13 cellular contexts compared by ENCODE assay signal in genomic region chr16:3824121-3824795, GRCh38. TPM values are rescaled to one million over a fixed set of nuclear protein-coding genes. Genes with fewer than 3 reads are reported as not detected.
DNase-seq lines count a peak whose midpoint lies in the region; ATAC-seq and TF ChIP-seq lines count a peak whose summit lies in the region.
"Had no signal": no experiment of that assay in that cellular context is flagged by ENCODE, and none has a peak within 500 bp of the region (broad histone marks: within the 10 kb centered on the region; RNA-seq: fewer than 3 reads in every experiment).

No MANE protein-coding gene starts in this region.

- intact Hi-C loops in activated CD8-positive, alpha-beta T cell treated with anti-CD3 and anti-CD28 coated beads for 36 hours (cut with micrococcal nuclease), result no loop called here

- H3K4me2 ChIP-seq in smooth muscle cell, result peak overlapping the region; percentile 68

- H3K9ac ChIP-seq in iPS-15b (ENCODE audit: low read depth, low read length) (peak overlapping the region; percentile 28), smooth muscle cell (ENCODE audit: low read depth) (no peak overlapping the region)

- peaks cover 100% of the 10 kb centered on the region for H4K20me1 ChIP-seq in smooth muscle cell (ENCODE audit: low read depth)

- peak overlapping the region; percentile 21 for H3K27ac Mint-ChIP-seq in activated CD8-positive, alpha-beta T cell treated with anti-CD3 and anti-CD28 coated beads for 36 hours
- no peak overlapping the region for H3K27ac Mint-ChIP-seq in activated CD8-positive, alpha-beta T cell treated with anti-CD3 and anti-CD28 coated beads, Interleukin-2, amount 10 ng/mL, durations not matched to agents 7 days and 5 days
- H3K27ac Mint-ChIP-seq in T-helper 17 cell, result peak overlapping the region; percentile 82

- H3K4me3 Mint-ChIP-seq in activated CD8-positive, alpha-beta T cell treated with anti-CD3 and anti-CD28 coated beads for 36 hours, result no peak overlapping the region
- H3K4me3 Mint-ChIP-seq in activated CD8-positive, alpha-beta T cell treated with anti-CD3 and anti-CD28 coated beads, Interleukin-2, amount 10 ng/mL, durations not matched to agents 7 days and 5 days, result no peak overlapping the region
- peak overlapping the region; percentile 70 for H3K4me3 Mint-ChIP-seq in T-helper 17 cell

- no peaks in the 10 kb centered on the region for H3K36me3 Mint-ChIP-seq in activated CD8-positive, alpha-beta T cell treated with anti-CD3 and anti-CD28 coated beads for 36 hours (ENCODE audit: low read depth)
- H3K36me3 Mint-ChIP-seq in activated CD8-positive, alpha-beta T cell treated with anti-CD3 and anti-CD28 coated beads, Interleukin-2, amount 10 ng/mL, durations not matched to agents 7 days and 5 days (ENCODE audit: low read depth), result peaks cover 5% of the 10 kb centered on the region
- peaks cover 2% of the 10 kb centered on the region for H3K36me3 Mint-ChIP-seq in T-helper 17 cell (ENCODE audit: low read depth)

- DNase-seq in activated CD8-positive, alpha-beta T cell treated with anti-CD3 and anti-CD28 coated beads for 36 hours, result no peak
- no peak for DNase-seq in activated CD8-positive, alpha-beta T cell treated with anti-CD3 and anti-CD28 coated beads, Interleukin-2, amount 10 ng/mL, durations not matched to agents 7 days and 5 days
- DNase-seq in T-helper 17 cell (no peak), smooth muscle cell (lab: John Stamatoyannopoulos, UW; ENCODE audit: unreplicated experiment) (no peak), foreskin fibroblast (no peak), NCI-H146 (lab: John Stamatoyannopoulos, UW) (no peak)
- no peak for DNase-seq in stimulated activated CD4-positive, alpha-beta T cell treated with anti-CD3 and anti-CD28 coated beads, Interleukin-2, amount 100 ng/mL, for 48 hours
- DNase-seq: DMS53, H7, NCI-H1436 treated with DMSO at 0.1 percent for 48 hours, NCI-H69 had no signal

- no peaks in the 10 kb centered on the region for H3K36me3 ChIP-seq in iPS-15b (ENCODE audit: control insufficient read depth, insufficient read depth, low read length)
- no peaks in the 10 kb centered on the region for H3K36me3 ChIP-seq in smooth muscle cell (ENCODE audit: low read depth)

- 90% methylated on average over 17 of the region's 17 CpGs for WGBS in smooth muscle cell (ENCODE audit: low lambda C conversion rate)

- no peaks in the 10 kb centered on the region for H3K9me3 ChIP-seq in T-helper 17 cell (ENCODE audit: control insufficient read depth, low read length, poor library complexity, severe bottlenecking)
- H3K9me3 ChIP-seq in iPS-15b (ENCODE audit: control insufficient read depth, insufficient read depth, low read length), result no peaks in the 10 kb centered on the region
- H3K9me3 ChIP-seq in smooth muscle cell (replicated peaks; ENCODE audit: low read depth), result no peaks in the 10 kb centered on the region

- no peaks in the 10 kb centered on the region for H3K9me3 Mint-ChIP-seq in activated CD8-positive, alpha-beta T cell treated with anti-CD3 and anti-CD28 coated beads for 36 hours
- no peaks in the 10 kb centered on the region for H3K9me3 Mint-ChIP-seq in activated CD8-positive, alpha-beta T cell treated with anti-CD3 and anti-CD28 coated beads, Interleukin-2, amount 10 ng/mL, durations not matched to agents 7 days and 5 days (ENCODE audit: insufficient read depth)

- no peak for TF ChIP-seq CTCF in activated CD8-positive, alpha-beta T cell treated with anti-CD3 and anti-CD28 coated beads for 36 hours (IDR thresholded peaks at IDR 0.05)
- no peak for TF ChIP-seq CTCF in smooth muscle cell (IDR thresholded peaks at IDR 0.05; ENCODE audit: borderline replicate concordance, insufficient read depth, poor library complexity, severe bottlenecking)
- no peak for TF ChIP-seq CTCF in foreskin fibroblast (IDR thresholded peaks at IDR 0.05; ENCODE audit: low read depth, low read length)

- peaks cover 99% of the 10 kb centered on the region for H3K79me2 ChIP-seq in smooth muscle cell (ENCODE audit: low read depth)

- no peak overlapping the region for H2AFZ ChIP-seq in smooth muscle cell (ENCODE audit: low read depth)

- peaks cover 7% of the 10 kb centered on the region for H3K4me1 ChIP-seq in iPS-15b (ENCODE audit: control insufficient read depth, insufficient read depth, low read length)
- H3K4me1 ChIP-seq in smooth muscle cell (ENCODE audit: low read depth), result peaks cover 23% of the 10 kb centered on the region

- ATAC-seq in activated CD8-positive, alpha-beta T cell treated with anti-CD3 and anti-CD28 coated beads for 36 hours, result peak; percentile 48
- ATAC-seq in activated CD8-positive, alpha-beta T cell treated with anti-CD3 and anti-CD28 coated beads, Interleukin-2, amount 10 ng/mL, durations not matched to agents 7 days and 5 days, result no peak
- no peak for ATAC-seq in T-helper 17 cell

- POLR2A ChIA-PET in activated CD8-positive, alpha-beta T cell treated with anti-CD3 and anti-CD28 coated beads for 36 hours (lab: Charles Lee), result no interaction called here
- POLR2A ChIA-PET in activated CD8-positive, alpha-beta T cell treated with anti-CD3 and anti-CD28 coated beads, Interleukin-2, amount 10 ng/mL, durations not matched to agents 7 days and 5 days (lab: Charles Lee), result no interaction called here

- peaks cover 17% of the 10 kb centered on the region for H3F3A ChIP-seq in smooth muscle cell (ENCODE audit: low read depth)

- H3K27me3 Mint-ChIP-seq in activated CD8-positive, alpha-beta T cell treated with anti-CD3 and anti-CD28 coated beads for 36 hours, result no peaks in the 10 kb centered on the region
- H3K27me3 Mint-ChIP-seq in activated CD8-positive, alpha-beta T cell treated with anti-CD3 and anti-CD28 coated beads, Interleukin-2, amount 10 ng/mL, durations not matched to agents 7 days and 5 days (ENCODE audit: low read depth), result no peaks in the 10 kb centered on the region
- no peaks in the 10 kb centered on the region for H3K27me3 Mint-ChIP-seq in T-helper 17 cell

- CTCF ChIA-PET in activated CD8-positive, alpha-beta T cell treated with anti-CD3 and anti-CD28 coated beads for 36 hours (lab: Charles Lee), result interaction anchor here (1.3 to 2.2 kb wide), 2 partner anchors 11 to 43 kb away, joined by 4 to 9 read pairs; no protein-coding TSS in a partner anchor
- CTCF ChIA-PET in activated CD8-positive, alpha-beta T cell treated with anti-CD3 and anti-CD28 coated beads, Interleukin-2, amount 10 ng/mL, durations not matched to agents 7 days and 5 days (lab: Charles Lee), result no interaction called here

- H3K27ac ChIP-seq in smooth muscle cell (ENCODE audit: low read depth), result peak overlapping the region; percentile 73
- H3K27ac ChIP-seq: VCaP had no signal

- peaks cover 73% of the 10 kb centered on the region for H3K4me1 Mint-ChIP-seq in activated CD8-positive, alpha-beta T cell treated with anti-CD3 and anti-CD28 coated beads for 36 hours (ENCODE audit: low read depth)
- H3K4me1 Mint-ChIP-seq in activated CD8-positive, alpha-beta T cell treated with anti-CD3 and anti-CD28 coated beads, Interleukin-2, amount 10 ng/mL, durations not matched to agents 7 days and 5 days (ENCODE audit: low read depth), result peaks cover 74% of the 10 kb centered on the region
- H3K4me1 Mint-ChIP-seq in T-helper 17 cell, result peaks cover 75% of the 10 kb centered on the region

- H3K4me3 ChIP-seq in iPS-15b (ENCODE audit: low read depth, low read length), result no peak overlapping the region
- no peak overlapping the region for H3K4me3 ChIP-seq in smooth muscle cell
- no peak overlapping the region for H3K4me3 ChIP-seq in foreskin fibroblast (ENCODE audit: low read depth in 1 of 2, low read length in 2 of 2)

- H3K27me3 ChIP-seq in iPS-15b (ENCODE audit: control insufficient read depth, insufficient read depth, low read length) (no peaks in the 10 kb centered on the region), smooth muscle cell (ENCODE audit: low read depth) (no peaks in the 10 kb centered on the region)

RNA-seq across cellular contexts. Expression of gene CREBBP, which starts 56.3 kb away (rescaled TPM):
- total RNA-seq in activated CD8-positive, alpha-beta T cell treated with anti-CD3 and anti-CD28 coated beads for 36 hours, result 10 to 100 TPM; 27.9 to 33.5 TPM
- 10 to 100 TPM; 51.8 to 55.8 TPM for total RNA-seq in activated CD8-positive, alpha-beta T cell treated with anti-CD3 and anti-CD28 coated beads, Interleukin-2, amount 10 ng/mL, durations not matched to agents 7 days and 5 days
- total RNA-seq in T-helper 17 cell, result 100 to 1,000 TPM; 158 to 173 TPM
- total RNA-seq in smooth muscle cell, result 16.9 and 19.6 TPM in 2 replicates
- polyA plus RNA-seq in smooth muscle cell, result 14.3 and 24.9 TPM in 2 replicates
